21 cellular contexts compared by ENCODE assay signal in the genomic region with DNA sequence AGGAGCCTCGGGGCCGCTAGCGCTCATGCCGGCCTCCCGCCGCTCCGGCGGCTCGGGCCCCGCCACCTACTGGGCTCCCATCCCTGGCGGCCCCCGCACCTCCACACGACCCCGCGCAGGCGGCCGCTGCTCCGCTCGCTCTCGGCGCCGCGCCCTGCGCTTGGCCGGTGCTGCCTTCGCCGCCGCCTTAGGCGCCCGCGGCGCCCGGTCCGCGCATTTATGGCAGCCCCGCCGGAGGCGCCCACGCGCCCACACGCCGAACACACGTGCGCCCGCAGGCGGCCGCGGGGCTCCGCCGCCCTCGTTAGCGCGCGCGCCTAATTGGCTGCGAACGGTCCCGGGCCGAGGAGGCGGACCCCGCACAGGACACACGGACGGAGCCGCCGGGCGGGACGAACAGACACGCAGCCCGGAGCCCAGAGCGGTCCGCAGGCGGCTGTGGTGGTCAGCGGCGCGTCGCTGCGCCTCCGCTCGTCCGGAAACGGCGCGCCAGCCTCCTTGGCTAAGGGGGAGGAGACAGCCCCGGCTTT. TPM values are rescaled to one million over a fixed set of nuclear protein-coding genes. Genes with fewer than 3 reads are reported as not detected.
A peak's percentile ranks its signal among the peaks of the same experiment; 100 is the strongest.
DNase-seq lines count a peak whose midpoint lies in the region; ATAC-seq and TF ChIP-seq lines count a peak whose summit lies in the region.
"Had no signal": no experiment of that assay in that cellular context is flagged by ENCODE, and none has a peak within 500 bp of the region (broad histone marks: within the 10 kb centered on the region; RNA-seq: fewer than 3 reads in every experiment).

NKX1-1 (minus strand) TSS at position 27 of the 530 bp plus-strand sequence; CDS start at position 27, 0 bp downstream.

- H3K27me3 ChIP-seq in neural cell (ENCODE audit: insufficient read depth, low read depth, low read length) = peaks cover 92% of the 10 kb centered on the region
- H3K27me3 ChIP-seq: SJCRH30 had no signal

- H3F3A ChIP-seq in neural cell (ENCODE audit: insufficient read depth, low read length, poor library complexity, severe bottlenecking) = no peaks in the 10 kb centered on the region

- no peak for ATAC-seq in activated naive CD8-positive, alpha-beta T cell treated with anti-CD3 and anti-CD28 coated beads, Interleukin-2, amount 10 ng/mL, durations not matched to agents 7 days and 5 days (ENCODE audit: low read depth)
- no peak for ATAC-seq in HG02678 (IDR thresholded peaks at IDR 0.05; ENCODE audit: unreplicated experiment)
- ATAC-seq: K562; natural killer cell treated with Interleukin-12 subunit alpha and Interleukin-12 subunit beta and Interleukin-15 and Interleukin-18, amount 100 ng/mL, for 72 hours; right lobe of liver had no signal

- peak within 1 kb of the TSS; percentile 78 for H3K27ac Mint-ChIP-seq in T-helper 2 cell treated with Interferon-gamma antibody and Interleukin-4, amounts not matched to agents 5 μg/mL and 100 μg/mL, for 36 hours
- peak within 1 kb of the TSS; percentile 82 for H3K27ac Mint-ChIP-seq in activated naive CD8-positive, alpha-beta T cell treated with anti-CD3 and anti-CD28 coated beads, Interleukin-2, amount 10 ng/mL, durations not matched to agents 7 days and 5 days
- H3K27ac Mint-ChIP-seq: natural killer cell treated with Interleukin-12 subunit alpha and Interleukin-12 subunit beta and Interleukin-15 and Interleukin-18, amount 100 ng/mL, for 72 hours had no signal

- peaks cover 12% of the 10 kb centered on the region for H3K9me3 ChIP-seq in neural cell (ENCODE audit: low read length)
- H3K9me3 ChIP-seq: right lobe of liver, SJCRH30 had no signal

- peaks cover 2% of the 10 kb centered on the region for H3K36me3 Mint-ChIP-seq in T-helper 2 cell treated with Interferon-gamma antibody and Interleukin-4, amounts not matched to agents 5 μg/mL and 100 μg/mL, for 36 hours (ENCODE audit: low read depth)
- peaks cover 2% of the 10 kb centered on the region for H3K36me3 Mint-ChIP-seq in activated naive CD8-positive, alpha-beta T cell treated with anti-CD3 and anti-CD28 coated beads, Interleukin-2, amount 10 ng/mL, durations not matched to agents 7 days and 5 days
- H3K36me3 Mint-ChIP-seq: natural killer cell treated with Interleukin-12 subunit alpha and Interleukin-12 subunit beta and Interleukin-15 and Interleukin-18, amount 100 ng/mL, for 72 hours had no signal

- H3K4me3 ChIP-seq in neural cell (ENCODE audit: low read length) = peak within 1 kb of the TSS; percentile 58
- H3K4me3 ChIP-seq: K562, right lobe of liver, SJCRH30 had no signal

- TF ChIP-seq RAD21 in neural cell (conservative IDR thresholded peaks at IDR 0.05) = no peak

- no peak within 1 kb of the TSS for H3K4me2 ChIP-seq in neural cell (ENCODE audit: low read length)

- no peaks in the 10 kb centered on the region for H3K9me3 Mint-ChIP-seq in T-helper 2 cell treated with Interferon-gamma antibody and Interleukin-4, amounts not matched to agents 5 μg/mL and 100 μg/mL, for 36 hours
- peaks cover 3% of the 10 kb centered on the region for H3K9me3 Mint-ChIP-seq in activated naive CD8-positive, alpha-beta T cell treated with anti-CD3 and anti-CD28 coated beads, Interleukin-2, amount 10 ng/mL, durations not matched to agents 7 days and 5 days
- H3K9me3 Mint-ChIP-seq: natural killer cell treated with Interleukin-12 subunit alpha and Interleukin-12 subunit beta and Interleukin-15 and Interleukin-18, amount 100 ng/mL, for 72 hours had no signal

- no peak within 1 kb of the TSS for H3K27ac ChIP-seq in neural cell (ENCODE audit: low read length)
- H3K27ac ChIP-seq: right lobe of liver, SJCRH30 had no signal

- H3K9me2 ChIP-seq in neural cell (ENCODE audit: insufficient read depth, low read length) = no peaks in the 10 kb centered on the region

- no peak for TF ChIP-seq EP300 in neural cell (conservative IDR thresholded peaks at IDR 0.05; ENCODE audit: poor library complexity, severe bottlenecking)

- TF ChIP-seq CTCF in GM10266 (IDR thresholded peaks at IDR 0.05; ENCODE audit: control insufficient read depth, insufficient read depth, low read depth, missing control alignments) (no peak), neural cell (IDR thresholded peaks at IDR 0.05; ENCODE audit: poor library complexity, severe bottlenecking) (no peak)

- DNase-seq in T-helper 2 cell treated with Interferon-gamma antibody and Interleukin-4, amounts not matched to agents 5 μg/mL and 100 μg/mL, for 36 hours (ENCODE audit: low spot score) = no peak
- DNase-seq in T-helper 2 cell = no peak
- DNase-seq in GM10266 (ENCODE audit: extremely low spot score) = peak; percentile 42
- DNase-seq in activated naive CD8-positive, alpha-beta T cell treated with anti-CD3 and anti-CD28 coated beads, Interleukin-2, amount 10 ng/mL, durations not matched to agents 7 days and 5 days = no peak
- DNase-seq in NCI-H226 = no peak
- DNase-seq in NCI-H2171 (lab: John Stamatoyannopoulos, UW) = no peak
- DNase-seq: anterior cingulate cortex; Calu3; dermis blood vessel endothelial cell; hippocampal formation; NCI-H1417; NCI-H2227 treated with DMSO at 0.1 percent for 48 hours; SJCRH30; stimulated activated CD8-positive, alpha-beta memory T cell treated with anti-CD3 and anti-CD28 coated beads, Interleukin-4, amount 100 ng/mL, for 48 hours; trophoblast cell had no signal

- no peaks in the 10 kb centered on the region for H3K4me1 Mint-ChIP-seq in T-helper 2 cell treated with Interferon-gamma antibody and Interleukin-4, amounts not matched to agents 5 μg/mL and 100 μg/mL, for 36 hours (ENCODE audit: low read depth)
- H3K4me1 Mint-ChIP-seq in activated naive CD8-positive, alpha-beta T cell treated with anti-CD3 and anti-CD28 coated beads, Interleukin-2, amount 10 ng/mL, durations not matched to agents 7 days and 5 days = peaks cover 7% of the 10 kb centered on the region

- H3K4me3 Mint-ChIP-seq in T-helper 2 cell treated with Interferon-gamma antibody and Interleukin-4, amounts not matched to agents 5 μg/mL and 100 μg/mL, for 36 hours = peak within 1 kb of the TSS; percentile 29
- peak within 1 kb of the TSS; percentile 50 for H3K4me3 Mint-ChIP-seq in activated naive CD8-positive, alpha-beta T cell treated with anti-CD3 and anti-CD28 coated beads, Interleukin-2, amount 10 ng/mL, durations not matched to agents 7 days and 5 days
- H3K4me3 Mint-ChIP-seq: natural killer cell treated with Interleukin-12 subunit alpha and Interleukin-12 subunit beta and Interleukin-15 and Interleukin-18, amount 100 ng/mL, for 72 hours had no signal

- no peak within 1 kb of the TSS for H2AFZ ChIP-seq in neural cell (ENCODE audit: low read depth, low read length)

- H3K9ac ChIP-seq in neural cell (ENCODE audit: low read length) = no peak within 1 kb of the TSS

- H3K79me2 ChIP-seq in neural cell (replicated peaks; ENCODE audit: insufficient read depth, low read length) = no peaks in the 10 kb centered on the region

- no peaks in the 10 kb centered on the region for H4K20me1 ChIP-seq in neural cell (ENCODE audit: insufficient read depth)

- no peaks in the 10 kb centered on the region for H3K36me3 ChIP-seq in neural cell (ENCODE audit: insufficient read depth, low read length)
- H3K36me3 ChIP-seq: right lobe of liver, SJCRH30 had no signal

- POLR2A ChIA-PET in activated naive CD8-positive, alpha-beta T cell treated with anti-CD3 and anti-CD28 coated beads, Interleukin-2, amount 10 ng/mL, durations not matched to agents 7 days and 5 days (lab: Charles Lee) = no interaction called here

- H3K27me3 Mint-ChIP-seq in T-helper 2 cell treated with Interferon-gamma antibody and Interleukin-4, amounts not matched to agents 5 μg/mL and 100 μg/mL, for 36 hours (ENCODE audit: low read depth) = peaks cover 45% of the 10 kb centered on the region
- peaks cover 39% of the 10 kb centered on the region for H3K27me3 Mint-ChIP-seq in activated naive CD8-positive, alpha-beta T cell treated with anti-CD3 and anti-CD28 coated beads, Interleukin-2, amount 10 ng/mL, durations not matched to agents 7 days and 5 days

TF ChIP-seq in neural cell, 6 proteins besides CTCF, POLR2A, EP300 and RAD21:
- TF ChIP-seq EZH2 (IDR thresholded peaks at IDR 0.05; ENCODE audit: borderline replicate concordance, insufficient read depth, low read length, poor library complexity, severe bottlenecking) = no peak
- TF ChIP-seq TAF1 (IDR thresholded peaks at IDR 0.05; ENCODE audit: low read depth) = no peak
- no peak for TF ChIP-seq POLR2AphosphoS5 (IDR thresholded peaks at IDR 0.05)
- no peak for TF ChIP-seq SMC3 (conservative IDR thresholded peaks at IDR 0.05; ENCODE audit: poor library complexity)
- TF ChIP-seq, protein P1, sequence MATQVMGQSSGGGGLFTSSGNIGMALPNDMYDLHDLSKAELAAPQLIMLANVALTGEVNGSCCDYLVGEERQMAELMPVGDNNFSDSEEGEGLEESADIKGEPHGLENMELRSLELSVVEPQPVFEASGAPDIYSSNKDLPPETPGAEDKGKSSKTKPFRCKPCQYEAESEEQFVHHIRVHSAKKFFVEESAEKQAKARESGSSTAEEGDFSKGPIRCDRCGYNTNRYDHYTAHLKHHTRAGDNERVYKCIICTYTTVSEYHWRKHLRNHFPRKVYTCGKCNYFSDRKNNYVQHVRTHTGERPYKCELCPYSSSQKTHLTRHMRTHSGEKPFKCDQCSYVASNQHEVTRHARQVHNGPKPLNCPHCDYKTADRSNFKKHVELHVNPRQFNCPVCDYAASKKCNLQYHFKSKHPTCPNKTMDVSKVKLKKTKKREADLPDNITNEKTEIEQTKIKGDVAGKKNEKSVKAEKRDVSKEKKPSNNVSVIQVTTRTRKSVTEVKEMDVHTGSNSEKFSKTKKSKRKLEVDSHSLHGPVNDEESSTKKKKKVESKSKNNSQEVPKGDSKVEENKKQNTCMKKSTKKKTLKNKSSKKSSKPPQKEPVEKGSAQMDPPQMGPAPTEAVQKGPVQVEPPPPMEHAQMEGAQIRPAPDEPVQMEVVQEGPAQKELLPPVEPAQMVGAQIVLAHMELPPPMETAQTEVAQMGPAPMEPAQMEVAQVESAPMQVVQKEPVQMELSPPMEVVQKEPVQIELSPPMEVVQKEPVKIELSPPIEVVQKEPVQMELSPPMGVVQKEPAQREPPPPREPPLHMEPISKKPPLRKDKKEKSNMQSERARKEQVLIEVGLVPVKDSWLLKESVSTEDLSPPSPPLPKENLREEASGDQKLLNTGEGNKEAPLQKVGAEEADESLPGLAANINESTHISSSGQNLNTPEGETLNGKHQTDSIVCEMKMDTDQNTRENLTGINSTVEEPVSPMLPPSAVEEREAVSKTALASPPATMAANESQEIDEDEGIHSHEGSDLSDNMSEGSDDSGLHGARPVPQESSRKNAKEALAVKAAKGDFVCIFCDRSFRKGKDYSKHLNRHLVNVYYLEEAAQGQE (IDR thresholded peaks at IDR 0.05; ENCODE audit: borderline replicate concordance) = no peak
- TF ChIP-seq MXI1 (conservative IDR thresholded peaks at IDR 0.05; ENCODE audit: poor library complexity, severe bottlenecking) = no peak

RNA-seq across cellular contexts. Expression of gene NKX1-1, which starts in this region (rescaled TPM):
- total RNA-seq in activated naive CD8-positive, alpha-beta T cell treated with anti-CD3 and anti-CD28 coated beads, Interleukin-2, amount 10 ng/mL, durations not matched to agents 7 days and 5 days = not detected
- not detected in 2 replicates for polyA plus RNA-seq in neural cell
- polyA minus RNA-seq in neural cell = not detected in 2 replicates
- total RNA-seq: Calu3; dermis blood vessel endothelial cell; K562; lower leg skin; natural killer cell treated with Interleukin-12 subunit alpha and Interleukin-12 subunit beta and Interleukin-15 and Interleukin-18, amount 100 ng/mL, for 72 hours; right lobe of liver; SJCRH30 had no signal
- polyA plus RNA-seq: K562 had no signal
